1 cellular context compared by ENCODE assay signal in genomic region chr4:6269400-6269650, GRCh38.
TF ChIP-seq lines count a peak whose summit lies in the region.

No MANE protein-coding gene starts in this region.

TF ChIP-seq in GM23338, 12 proteins besides CTCF, POLR2A, EP300 and RAD21 (continued from another document):
- no peak for TF ChIP-seq ETS1 (IDR thresholded peaks at IDR 0.05)
